In the genomic region with DNA sequence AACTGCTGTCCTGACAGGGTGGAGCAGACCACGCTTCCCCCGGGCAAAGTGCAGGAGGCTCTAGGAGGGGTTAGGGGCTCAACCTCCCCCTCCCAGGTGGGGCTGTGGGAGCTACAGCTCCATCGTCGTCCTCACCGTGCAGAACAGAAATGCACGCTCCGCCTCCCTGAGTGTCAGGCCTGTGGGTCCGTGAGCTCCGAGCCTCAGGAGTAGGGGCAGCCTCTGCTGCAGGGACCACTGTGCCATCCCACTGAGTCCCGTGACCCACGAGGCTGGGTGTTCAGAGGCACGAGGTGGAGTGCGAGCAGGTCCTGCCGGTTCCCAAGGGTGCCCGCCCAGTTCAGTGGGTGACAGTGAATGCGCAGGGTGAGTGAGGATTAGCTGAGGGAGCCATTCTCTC, we compare ENCODE assay signal across 22 cellular contexts. TPM values are rescaled to one million over a fixed set of nuclear protein-coding genes. Genes with fewer than 3 reads are reported as not detected.
A peak's percentile ranks its signal among the peaks of the same experiment; 100 is the strongest.
DNase-seq lines count a peak whose midpoint lies in the region; ATAC-seq, FAIRE-seq and TF ChIP-seq lines count a peak whose summit lies in the region.
"Had no signal": no experiment of that assay in that cellular context is flagged by ENCODE, and none has a peak within 500 bp of the region (broad histone marks: within the 10 kb centered on the region; RNA-seq: fewer than 3 reads in every experiment).

No MANE protein-coding gene starts in this region.

- FAIRE-seq in bronchial epithelial cell (lab: Jason Lieb, UNC) = peak; percentile 32
- FAIRE-seq: GM12878, HepG2 had no signal

- H3K4ac ChIP-seq in trophoblast cell (ENCODE audit: low read depth, low read length) = no peak overlapping the region

- H3K23ac ChIP-seq in trophoblast cell (ENCODE audit: low read length) = no peak overlapping the region

- H3K79me1 ChIP-seq in trophoblast cell (ENCODE audit: low read length) = no peaks in the 10 kb centered on the region

- no peak overlapping the region for H3K4me3 Mint-ChIP-seq in stimulated activated effector memory CD8-positive, alpha-beta T cell treated with anti-CD3 and anti-CD28 coated beads, Interleukin-12 subunit alpha, Interleukin-12 subunit beta, amount 100 ng/mL, for 72 hours
- H3K4me3 Mint-ChIP-seq: CD14-positive monocyte, GM23338 had no signal

- H3K36me3 ChIP-seq in bronchial epithelial cell (ENCODE audit: control insufficient read depth, insufficient read depth, low read length) = no peaks in the 10 kb centered on the region
- H3K36me3 ChIP-seq in heart left ventricle = peaks cover 0 to 2% (median 0%) of the 10 kb centered on the region in 9 donors
- H3K36me3 ChIP-seq in trophoblast cell (ENCODE audit: control insufficient read depth in 1 of 2, insufficient read depth in 2 of 2, low read length in 2 of 2) = peaks cover 0 to 2% of the 10 kb centered on the region in 2 experiments
- no peaks in the 10 kb centered on the region for H3K36me3 ChIP-seq in upper lobe of right lung
- H3K36me3 ChIP-seq: SJCRH30 had no signal

- intact Hi-C loops in heart left ventricle (cut with DNase I) = no loop called here
- intact Hi-C loops in upper lobe of right lung (cut with DNase I) = no loop called here

- peaks cover 2% of the 10 kb centered on the region for H3K79me2 ChIP-seq in trophoblast cell (ENCODE audit: control insufficient read depth, insufficient read depth, low read length, poor library complexity)

- H3K27ac Mint-ChIP-seq in stimulated activated effector memory CD8-positive, alpha-beta T cell treated with anti-CD3 and anti-CD28 coated beads, Interleukin-12 subunit alpha, Interleukin-12 subunit beta, amount 100 ng/mL, for 72 hours = no peak overlapping the region
- H3K27ac Mint-ChIP-seq: CD14-positive monocyte, GM23338 had no signal

- H2AFZ ChIP-seq in trophoblast cell (ENCODE audit: insufficient read depth, low read length, poor library complexity) = no peak overlapping the region
- H2AFZ ChIP-seq: GM23338 had no signal

- no peaks in the 10 kb centered on the region for H3K9me3 Mint-ChIP-seq in stimulated activated effector memory CD8-positive, alpha-beta T cell treated with anti-CD3 and anti-CD28 coated beads, Interleukin-12 subunit alpha, Interleukin-12 subunit beta, amount 100 ng/mL, for 72 hours
- H3K9me3 Mint-ChIP-seq: GM23338 had no signal

- peak overlapping the region; percentile 2 for H3K9ac ChIP-seq in trophoblast cell (ENCODE audit: low read length)

- no peak overlapping the region for H2BK120ac ChIP-seq in trophoblast cell (ENCODE audit: insufficient read depth, low read length, poor library complexity)

- H3K4me1 ChIP-seq in heart left ventricle (peaks cover 0 to 57% (median 18%) of the 10 kb centered on the region in 12 donors), trophoblast cell (ENCODE audit: control insufficient read depth in 1 of 2, insufficient read depth in 2 of 2, low read length in 2 of 2) (peaks cover 2 to 4% of the 10 kb centered on the region in 2 experiments), upper lobe of right lung (no peaks in the 10 kb centered on the region)
- H3K4me1 ChIP-seq: SJCRH30 had no signal

- H3K27ac ChIP-seq in heart left ventricle = peak overlapping the region in 5 of 12 donors; percentile 21 to 64 (median 29)
- no peak overlapping the region for H3K27ac ChIP-seq in trophoblast cell (ENCODE audit: low read depth, low read length)
- no peak overlapping the region for H3K27ac ChIP-seq in upper lobe of right lung
- H3K27ac ChIP-seq: SJCRH30 had no signal

- DNase-seq in bronchial epithelial cell (ENCODE audit: low read depth) = no peak
- DNase-seq in heart left ventricle = no peak
- DNase-seq in trophoblast cell = no peak
- peak; percentile 60 for DNase-seq in upper lobe of right lung
- no peak for DNase-seq in anterior cingulate cortex (lab: John Stamatoyannopoulos, UW)
- DNase-seq in activated CD8-positive, alpha-beta memory T cell treated with anti-CD3 and anti-CD28 coated beads for 24 hours = no peak
- no peak for DNase-seq in stimulated activated effector memory CD8-positive, alpha-beta T cell treated with anti-CD3 and anti-CD28 coated beads, Interleukin-12 subunit alpha, Interleukin-12 subunit beta, amount 100 ng/mL, for 72 hours (ENCODE audit: low spot score in 2 of 2)
- DNase-seq: ACHN; AML-193; DMS 273 treated with DMSO at 0.1 percent for 48 hours; GDM1; NCI-H1092; NCI-H226; NCI-H526; NK-92 treated with Interleukin-12 subunit alpha and Interleukin-12 subunit beta, amount 100 ng/mL, for 24 hours; RPMI8226; SJCRH30 had no signal

- H3K36me3 Mint-ChIP-seq in stimulated activated effector memory CD8-positive, alpha-beta T cell treated with anti-CD3 and anti-CD28 coated beads, Interleukin-12 subunit alpha, Interleukin-12 subunit beta, amount 100 ng/mL, for 72 hours = no peaks in the 10 kb centered on the region
- H3K36me3 Mint-ChIP-seq: CD14-positive monocyte had no signal

- H2AK5ac ChIP-seq in trophoblast cell (ENCODE audit: low read length) = no peak overlapping the region

- no peak overlapping the region for H2BK5ac ChIP-seq in trophoblast cell (ENCODE audit: low read depth, low read length, poor library complexity)

- WGBS in heart left ventricle, 4 donors = 63 to 85% (median 80%) methylated on average over 7 to 16 of the region's 16 CpGs
- WGBS in trophoblast cell (ENCODE audit: extremely low coverage, insufficient coverage, insufficient read length) = no CpG with 5 or more reads among the region's 16 CpGs

- no peak overlapping the region for H4K91ac ChIP-seq in trophoblast cell (ENCODE audit: low read depth, low read length)

- H3K4me2 ChIP-seq in trophoblast cell (ENCODE audit: low read length) = no peak overlapping the region
- H3K4me2 ChIP-seq: GM23338 had no signal

- H4K12ac ChIP-seq in trophoblast cell (ENCODE audit: low read depth, low read length) = no peak overlapping the region

- ATAC-seq in heart left ventricle (peak in 3 of 4 donors; percentile 19 to 45 (median 41)), upper lobe of right lung (peak; percentile 32)
- ATAC-seq in stimulated activated effector memory CD8-positive, alpha-beta T cell treated with anti-CD3 and anti-CD28 coated beads, Interleukin-12 subunit alpha, Interleukin-12 subunit beta, amount 100 ng/mL, for 72 hours = no peak
- ATAC-seq: GM12878, GM23338, HepG2 had no signal

- no peak overlapping the region for H3K18ac ChIP-seq in trophoblast cell (ENCODE audit: low read length)

- no peaks in the 10 kb centered on the region for H3K4me1 Mint-ChIP-seq in stimulated activated effector memory CD8-positive, alpha-beta T cell treated with anti-CD3 and anti-CD28 coated beads, Interleukin-12 subunit alpha, Interleukin-12 subunit beta, amount 100 ng/mL, for 72 hours
- H3K4me1 Mint-ChIP-seq: CD14-positive monocyte had no signal

- H3K9me3 ChIP-seq in heart left ventricle = no peaks in the 10 kb centered on the region
- peaks cover 2% of the 10 kb centered on the region for H3K9me3 ChIP-seq in trophoblast cell (ENCODE audit: insufficient read depth, low read depth, low read length)
- H3K9me3 ChIP-seq in upper lobe of right lung = no peaks in the 10 kb centered on the region
- H3K9me3 ChIP-seq: SJCRH30 had no signal

- H2BK12ac ChIP-seq in trophoblast cell (ENCODE audit: low read length) = no peak overlapping the region

- H3K27me3 ChIP-seq in bronchial epithelial cell (ENCODE audit: control insufficient read depth, insufficient read depth, low read length) = no peaks in the 10 kb centered on the region
- no peaks in the 10 kb centered on the region for H3K27me3 ChIP-seq in heart left ventricle
- no peaks in the 10 kb centered on the region for H3K27me3 ChIP-seq in trophoblast cell (ENCODE audit: insufficient read depth, low read length)
- no peaks in the 10 kb centered on the region for H3K27me3 ChIP-seq in upper lobe of right lung

- H3K14ac ChIP-seq in trophoblast cell (ENCODE audit: low read length) = no peak overlapping the region

- no peak overlapping the region for H4K8ac ChIP-seq in trophoblast cell (ENCODE audit: low read depth, low read length)

- TF ChIP-seq CTCF in bronchial epithelial cell (IDR thresholded peaks at IDR 0.05; ENCODE audit: insufficient read depth, low read length, severe bottlenecking) (no peak), heart left ventricle (IDR thresholded peaks at IDR 0.05) (no peak), upper lobe of right lung (IDR thresholded peaks at IDR 0.05) (no peak)

- TF ChIP-seq POLR2A in heart left ventricle (IDR thresholded peaks at IDR 0.05) = no peak

- H3K4me3 ChIP-seq in bronchial epithelial cell (ENCODE audit: low read depth, low read length) (no peak overlapping the region), heart left ventricle (no peak overlapping the region), trophoblast cell (ENCODE audit: low read depth, low read length) (no peak overlapping the region), upper lobe of right lung (no peak overlapping the region)
- H3K4me3 ChIP-seq: GM12878, GM23338, SJCRH30 had no signal

RNA-seq across cellular contexts. Expression of gene CACNA1C, which starts 48.6 kb away (rescaled TPM):
- total RNA-seq in bronchial epithelial cell = not detected in 2 replicates
- total RNA-seq in heart left ventricle = 100 to 1,000 TPM in 8 of 9 donors, 10 to 100 TPM in 1; 77.6 to 196 (median 165) TPM
- 10 to 100 TPM; 41.9 to 68.2 TPM for polyA plus RNA-seq in heart left ventricle
- 6.8 and 7.3 TPM in 2 replicates for polyA plus RNA-seq in trophoblast cell (2013)
- total RNA-seq in upper lobe of right lung = 15.6 TPM
- total RNA-seq: HepG2, MCF 10A, SJCRH30 had no signal
- polyA plus RNA-seq: CD14-positive monocyte, HepG2 had no signal

Comparison
In these comparisons a context has a peak if more than half of its experiments do, and no peak if none do; other contexts are left out.
1. RNA of gene CACNA1C, which starts 48.6 kb away (total RNA-seq): 77.6 to 196 TPM in heart left ventricle and 15.6 TPM in upper lobe of right lung (single experiment); not detected in bronchial epithelial cell; every median in the first group is over 10 times any median in the second.